ENCODE assay signal across 11 cellular contexts in genomic region chr3:54123538-54124196, GRCh38. TPM values are rescaled to one million over a fixed set of nuclear protein-coding genes. Genes with fewer than 3 reads are reported as not detected.
A peak's percentile ranks its signal among the peaks of the same experiment; 100 is the strongest.
DNase-seq lines count a peak whose midpoint lies in the region; TF ChIP-seq lines count a peak whose summit lies in the region.
"Had no signal": no experiment of that assay in that cellular context is flagged by ENCODE, and none has a peak within 500 bp of the region (broad histone marks: within the 10 kb centered on the region; RNA-seq: fewer than 3 reads in every experiment).

No MANE protein-coding gene starts in this region.

- no peaks in the 10 kb centered on the region for H3K79me2 ChIP-seq in PC-9 (ENCODE audit: low read depth)

- peaks cover 87% of the 10 kb centered on the region for H3K27me3 Mint-ChIP-seq in nephron (ENCODE audit: low read depth)

- H3K27ac ChIP-seq in esophagus (ENCODE audit: low read depth in 2 of 2, low read length in 1 of 2) (no peak overlapping the region), PC-9 (no peak overlapping the region)

- no peak overlapping the region for H3K4me2 ChIP-seq in PC-9

- POLR2A ChIA-PET in PC-9 (lab: Charles Lee; ENCODE audit: unreplicated experiment) = no interaction called here

- 4% methylated on average over 18 of the region's 18 CpGs for WGBS in esophagus, 2 donors

- no peaks in the 10 kb centered on the region for H3F3A ChIP-seq in PC-9 (ENCODE audit: insufficient read depth, low read depth)

- H3K27me3 ChIP-seq in BE2C (no peaks in the 10 kb centered on the region), esophagus (ENCODE audit: control insufficient read depth in 1 of 2, insufficient read depth in 2 of 2, low read length in 2 of 2) (peaks cover 0 to 4% of the 10 kb centered on the region in 2 donors), PC-9 (ENCODE audit: insufficient read depth, low read depth) (peaks cover 26% of the 10 kb centered on the region; the same call in 1 of the 2 replicates)

- no peaks in the 10 kb centered on the region for H3K9me3 ChIP-seq in BE2C
- H3K9me3 ChIP-seq in esophagus (ENCODE audit: control insufficient read depth in 2 of 2, insufficient read depth in 1 of 2, low read depth in 1 of 2, low read length in 1 of 2) = no peaks in the 10 kb centered on the region
- no peaks in the 10 kb centered on the region for H3K9me3 ChIP-seq in PC-9 (ENCODE audit: insufficient read depth, low read depth)

- no peaks in the 10 kb centered on the region for H3K9me2 ChIP-seq in PC-9 (ENCODE audit: insufficient read depth)

- intact Hi-C loops in PC-9 (cut with micrococcal nuclease; ENCODE audit: unreplicated experiment) = no loop called here

- H4K20me1 ChIP-seq in PC-9 (ENCODE audit: insufficient read depth) = no peaks in the 10 kb centered on the region

- no peaks in the 10 kb centered on the region for H3K4me1 ChIP-seq in BE2C
- peaks cover 0 to 6% of the 10 kb centered on the region in 2 donors for H3K4me1 ChIP-seq in esophagus (ENCODE audit: control insufficient read depth in 2 of 2, insufficient read depth in 2 of 2, low read length in 1 of 2)
- no peaks in the 10 kb centered on the region for H3K4me1 ChIP-seq in PC-9 (replicated peaks; ENCODE audit: insufficient read depth)

- CTCF ChIA-PET in PC-9 (lab: Charles Lee) = no interaction called here

- H3K4me3 Mint-ChIP-seq in nephron = peak overlapping the region; percentile 76 to 84 (median 81)
- H3K4me3 Mint-ChIP-seq: activated CD8-positive, alpha-beta T cell treated with anti-CD3 and anti-CD28 coated beads for 36 hours; natural killer cell had no signal

- TF ChIP-seq CTCF in BE2C (IDR thresholded peaks at IDR 0.05; ENCODE audit: low read depth, low read length) (no peak), nephron (IDR thresholded peaks at IDR 0.05; ENCODE audit: unreplicated experiment in 3 of 3) (no peak), PC-9 (conservative IDR thresholded peaks at IDR 0.05) (no peak)

- no peak overlapping the region for H2AFZ ChIP-seq in PC-9

- H3K36me3 Mint-ChIP-seq in nephron (ENCODE audit: low read depth) = no peaks in the 10 kb centered on the region
- H3K36me3 Mint-ChIP-seq: natural killer cell had no signal

- DNase-seq in BE2C (peak; percentile 52), NCI-H146 (lab: John Stamatoyannopoulos, UW) (peak; percentile 63), DMS53 (lab: John Stamatoyannopoulos, UW) (no peak), PC-9 (no peak), activated T-cell treated with anti-CD3 and anti-CD28 coated beads for 4 hours (no peak)
- DNase-seq in stimulated activated CD4-positive, alpha-beta T cell treated with anti-CD3 and anti-CD28 coated beads, Interleukin-4, amount 100 ng/mL, for 4 hours = no peak
- DNase-seq: activated CD8-positive, alpha-beta T cell treated with anti-CD3 and anti-CD28 coated beads for 36 hours; natural killer cell had no signal

- H3K4me3 ChIP-seq in BE2C (ENCODE audit: low read depth, low read length) (peak overlapping the region; percentile 69), esophagus (ENCODE audit: low read depth in 1 of 2, low read length in 2 of 2) (peak overlapping the region; percentile 62 to 72), PC-9 (no peak overlapping the region)

- no TSS peak for BruUV-seq in PC-9 (replicated peaks; lab: Mats Ljungman, UMichigan)

- peaks cover 17% of the 10 kb centered on the region for H3K4me1 Mint-ChIP-seq in nephron
- H3K4me1 Mint-ChIP-seq: natural killer cell had no signal

- H3K9me3 Mint-ChIP-seq in nephron = no peaks in the 10 kb centered on the region
- H3K9me3 Mint-ChIP-seq: activated CD8-positive, alpha-beta T cell treated with anti-CD3 and anti-CD28 coated beads for 36 hours; natural killer cell had no signal

- no peak overlapping the region for H3K27ac Mint-ChIP-seq in nephron
- H3K27ac Mint-ChIP-seq: activated CD8-positive, alpha-beta T cell treated with anti-CD3 and anti-CD28 coated beads for 36 hours; natural killer cell had no signal

- H3K36me3 ChIP-seq in BE2C (no peaks in the 10 kb centered on the region; the same call in 1 of the 2 replicates), esophagus (ENCODE audit: control insufficient read depth in 2 of 2, insufficient read depth in 2 of 2, low read length in 1 of 2) (no peaks in the 10 kb centered on the region), PC-9 (ENCODE audit: low read depth) (no peaks in the 10 kb centered on the region)

RNA-seq across cellular contexts. Expression of gene CACNA2D3, which starts 1.3 kb away (rescaled TPM):
- 11.3 TPM for polyA plus RNA-seq in BE2C (2012; ENCODE audit: insufficient read depth, insufficient read length, low read depth)
- 1 to 10 TPM; 1.7 to 1.8 TPM for polyA plus RNA-seq in esophagus
- total RNA-seq in PC-9 (2021) = 0.18 and 0.59 TPM in 2 replicates
- total RNA-seq: activated CD8-positive, alpha-beta T cell treated with anti-CD3 and anti-CD28 coated beads for 36 hours; dermis microvascular lymphatic vessel endothelial cell had no signal

Comparison
In these comparisons a context has a peak if more than half of its experiments do, and no peak if none do; other contexts are left out.
1. DNase-seq: peak in BE2C (single experiment) and NCI-H146 (single experiment); none in DMS53 (single experiment), stimulated activated CD4-positive, alpha-beta T cell treated with anti-CD3 and anti-CD28 coated beads, Interleukin-4, amount 100 ng/mL, for 4 hours (0 of 2), PC-9 (0 of 2) and activated T-cell treated with anti-CD3 and anti-CD28 coated beads for 4 hours (single experiment).